8 cellular contexts compared by ENCODE assay signal in the genomic region with DNA sequence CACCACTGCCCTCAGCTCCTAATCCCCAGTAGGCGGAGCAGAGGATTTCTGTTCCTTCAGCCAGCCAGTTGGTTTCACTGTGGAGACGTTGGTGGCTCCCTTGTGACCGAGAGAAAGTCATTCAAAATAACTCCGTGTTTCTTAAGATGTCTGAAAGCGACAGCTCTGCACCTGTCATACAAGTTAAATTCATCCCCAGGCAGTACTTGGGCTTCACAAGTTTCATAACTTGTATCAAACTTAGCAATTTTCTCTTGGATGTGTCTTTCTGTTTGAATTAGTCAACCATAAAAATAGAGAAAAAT. TPM values are rescaled to one million over a fixed set of nuclear protein-coding genes. Genes with fewer than 3 reads are reported as not detected.
DNase-seq lines count a peak whose midpoint lies in the region; ATAC-seq and TF ChIP-seq lines count a peak whose summit lies in the region.

No MANE protein-coding gene starts in this region.

- intact Hi-C loops in natural killer cell (cut with micrococcal nuclease), result loop anchor here (5.0 kb wide), 1 partner anchor 42 kb away; no protein-coding TSS in a partner anchor

- H3K4me3 Mint-ChIP-seq in activated naive CD4-positive, alpha-beta T cell treated with anti-CD3 and anti-CD28 coated beads, Interleukin-2, amount 10 ng/mL, durations not matched to agents 7 days and 5 days, result peak overlapping the region; percentile 78
- peak overlapping the region; percentile 89 for H3K4me3 Mint-ChIP-seq in natural killer cell

- H3K36me3 Mint-ChIP-seq in activated naive CD4-positive, alpha-beta T cell treated with anti-CD3 and anti-CD28 coated beads, Interleukin-2, amount 10 ng/mL, durations not matched to agents 7 days and 5 days, result peaks cover 28% of the 10 kb centered on the region
- H3K36me3 Mint-ChIP-seq in natural killer cell, result no peaks in the 10 kb centered on the region

- peaks cover 19% of the 10 kb centered on the region for H3K36me3 ChIP-seq in brain microvascular endothelial cell (replicated peaks)

- H3K27ac ChIP-seq in brain microvascular endothelial cell, result no peak overlapping the region

- H3K9me3 Mint-ChIP-seq in activated naive CD4-positive, alpha-beta T cell treated with anti-CD3 and anti-CD28 coated beads, Interleukin-2, amount 10 ng/mL, durations not matched to agents 7 days and 5 days, result no peaks in the 10 kb centered on the region
- no peaks in the 10 kb centered on the region for H3K9me3 Mint-ChIP-seq in natural killer cell

- in situ Hi-C loops in brain microvascular endothelial cell (cut with HindIII; ENCODE audit: low pct_ligation_motif_present, low sequenced_read_pairs), result loop anchor here (25.0 kb wide), 1 partner anchor 197 kb away; a partner anchor contains a TSS

- TF ChIP-seq CTCF in brain microvascular endothelial cell (IDR thresholded peaks at IDR 0.05; ENCODE audit: low read depth, low read length, missing control alignments), result no peak
- TF ChIP-seq CTCF in natural killer cell (IDR thresholded peaks at IDR 0.05), result no peak

- CTCF ChIA-PET in activated naive CD4-positive, alpha-beta T cell treated with anti-CD3 and anti-CD28 coated beads, Interleukin-2, amount 10 ng/mL, durations not matched to agents 7 days and 5 days (lab: Charles Lee), result interaction anchor here (0.9 to 4.0 kb wide), 15 partner anchors 9 to 206 kb away, joined by 3 to 59 read pairs (median 8); a partner anchor contains a TSS

- H3K27ac Mint-ChIP-seq in activated naive CD4-positive, alpha-beta T cell treated with anti-CD3 and anti-CD28 coated beads, Interleukin-2, amount 10 ng/mL, durations not matched to agents 7 days and 5 days, result no peak overlapping the region
- no peak overlapping the region for H3K27ac Mint-ChIP-seq in natural killer cell

- H3K27me3 ChIP-seq in brain microvascular endothelial cell (replicated peaks), result no peaks in the 10 kb centered on the region

- H3K27me3 Mint-ChIP-seq in activated naive CD4-positive, alpha-beta T cell treated with anti-CD3 and anti-CD28 coated beads, Interleukin-2, amount 10 ng/mL, durations not matched to agents 7 days and 5 days, result peaks cover 56% of the 10 kb centered on the region
- peaks cover 35 to 36% of the 10 kb centered on the region in 2 donors for H3K27me3 Mint-ChIP-seq in natural killer cell (ENCODE audit: low read depth in 2 of 2)

- ATAC-seq in HG03103 (IDR thresholded peaks at IDR 0.05; ENCODE audit: low read depth, unreplicated experiment) (peak; percentile 24), natural killer cell (no peak)

- no peak for DNase-seq in activated naive CD4-positive, alpha-beta T cell treated with anti-CD3 and anti-CD28 coated beads, Interleukin-2, amount 10 ng/mL, durations not matched to agents 7 days and 5 days
- DNase-seq in activated naive CD4-positive, alpha-beta T cell (lab: John Stamatoyannopoulos, UW), result no peak
- DNase-seq in brain microvascular endothelial cell, result no peak
- no peak for DNase-seq in natural killer cell
- DNase-seq in stimulated activated CD4-positive, alpha-beta T cell treated with anti-CD3 and anti-CD28 coated beads, Interleukin-4, amount 100 ng/mL, for 1 hour, result no peak
- no peak for DNase-seq in T1000 (lab: John Stamatoyannopoulos, UW)
- DNase-seq in occipital lobe (lab: John Stamatoyannopoulos, UW), result no peak

- H3K4me1 Mint-ChIP-seq in activated naive CD4-positive, alpha-beta T cell treated with anti-CD3 and anti-CD28 coated beads, Interleukin-2, amount 10 ng/mL, durations not matched to agents 7 days and 5 days, result peaks cover 32% of the 10 kb centered on the region
- peaks cover 21 to 32% of the 10 kb centered on the region in 2 donors for H3K4me1 Mint-ChIP-seq in natural killer cell

- peak overlapping the region; percentile 94 for H3K4me3 ChIP-seq in brain microvascular endothelial cell (ENCODE audit: low read depth, low read length)

RNA-seq across cellular contexts. Expression of a gene that starts 0.4 kb away (rescaled TPM):
- total RNA-seq in natural killer cell (under 1 TPM in 2 of 3 donors, not detected in 1; 0.16 to 0.30 TPM), occipital lobe (0.16 TPM)

RNA-seq across cellular contexts. Expression of a gene that starts 14.9 kb away (rescaled TPM):
- total RNA-seq in natural killer cell (1 to 10 TPM; 2.6 to 4.3 (median 3.1) TPM), occipital lobe (0.62 TPM)

RNA-seq across cellular contexts. Expression of a gene that starts 15.3 kb away (rescaled TPM):
- total RNA-seq in natural killer cell (1 to 10 TPM; 3.5 to 7.7 (median 3.8) TPM), occipital lobe (not detected)
